ENCODE assay signal across 1 cellular context in genomic region chr5:177390363-177391300, GRCh38.
TF ChIP-seq lines count a peak whose summit lies in the region.

No MANE protein-coding gene starts in this region.

TF ChIP-seq in K562, 482 proteins besides CTCF, POLR2A, EP300 and RAD21 (continued from another document and continues in another):
- TF ChIP-seq MGA (IDR thresholded peaks at IDR 0.05) (peak; percentile 86), CEBPZ (IDR thresholded peaks at IDR 0.05; ENCODE audit: borderline replicate concordance, low read depth, low read length) (no peak), ZNF282 (CRISPR knock-in tag; IDR thresholded peaks at IDR 0.05) (no peak), ZNF695 (CRISPR knock-in tag; IDR thresholded peaks at IDR 0.05) (no peak), ZBTB17 (CRISPR knock-in tag; IDR thresholded peaks at IDR 0.05) (no peak; the same call in 1 of the 2 replicates), NCOA6 (IDR thresholded peaks at IDR 0.05) (no peak), RBM17 (IDR thresholded peaks at IDR 0.05; ENCODE audit: borderline replicate concordance, low read depth, low read length) (no peak), RNF2 (IDR thresholded peaks at IDR 0.05) (no peak), ZNF778 (CRISPR knock-in tag; IDR thresholded peaks at IDR 0.05) (no peak), NKRF (IDR thresholded peaks at IDR 0.05; ENCODE audit: borderline replicate concordance) (peak; percentile 30; the same call in 1 of the 2 replicates), CBFA2T2 (conservative IDR thresholded peaks at IDR 0.05) (peak; percentile 59), ZNF431 (CRISPR knock-in tag; IDR thresholded peaks at IDR 0.05) (no peak), CHCHD3 (CRISPR knock-in tag; IDR thresholded peaks at IDR 0.05) (no peak), NRF1 (conservative IDR thresholded peaks at IDR 0.05 in 1 of 2, IDR thresholded peaks at IDR 0.05 in 1 of 2) (peak; percentile 34 to 53; a peak in 3 of 4 replicates), CREM (IDR thresholded peaks at IDR 0.05; ENCODE audit: low read depth) (0 out of 2 replicates have a peak, but pooled peaks have one; percentile 5), PKNOX1 (IDR thresholded peaks at IDR 0.05) (peak; percentile 50), USF1 (CRISPR knock-in tag; IDR thresholded peaks at IDR 0.05) (peak; percentile 93), NFRKB (IDR thresholded peaks at IDR 0.05; ENCODE audit: low read depth) (no peak), CBFB (CRISPR knock-in tag; IDR thresholded peaks at IDR 0.05) (no peak), CBX3 (IDR thresholded peaks at IDR 0.05; ENCODE audit: borderline replicate concordance in 1 of 2, low read length in 2 of 2) (peak in 1 of 2 experiments; percentile 89; a peak in 2 of 3 replicates), ZNF146 (CRISPR knock-in tag; IDR thresholded peaks at IDR 0.05; ENCODE audit: unreplicated experiment) (no peak), ZNF76 (CRISPR knock-in tag; IDR thresholded peaks at IDR 0.05; ENCODE audit: borderline replicate concordance) (no peak), SMARCA5 (IDR thresholded peaks at IDR 0.05) (0 out of 2 replicates have a peak, but pooled peaks have one; percentile 43)
- TF ChIP-seq, protein P1, sequence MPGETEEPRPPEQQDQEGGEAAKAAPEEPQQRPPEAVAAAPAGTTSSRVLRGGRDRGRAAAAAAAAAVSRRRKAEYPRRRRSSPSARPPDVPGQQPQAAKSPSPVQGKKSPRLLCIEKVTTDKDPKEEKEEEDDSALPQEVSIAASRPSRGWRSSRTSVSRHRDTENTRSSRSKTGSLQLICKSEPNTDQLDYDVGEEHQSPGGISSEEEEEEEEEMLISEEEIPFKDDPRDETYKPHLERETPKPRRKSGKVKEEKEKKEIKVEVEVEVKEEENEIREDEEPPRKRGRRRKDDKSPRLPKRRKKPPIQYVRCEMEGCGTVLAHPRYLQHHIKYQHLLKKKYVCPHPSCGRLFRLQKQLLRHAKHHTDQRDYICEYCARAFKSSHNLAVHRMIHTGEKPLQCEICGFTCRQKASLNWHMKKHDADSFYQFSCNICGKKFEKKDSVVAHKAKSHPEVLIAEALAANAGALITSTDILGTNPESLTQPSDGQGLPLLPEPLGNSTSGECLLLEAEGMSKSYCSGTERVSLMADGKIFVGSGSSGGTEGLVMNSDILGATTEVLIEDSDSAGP (CRISPR knock-in tag; IDR thresholded peaks at IDR 0.05), result no peak
- TF ChIP-seq, protein P2, sequence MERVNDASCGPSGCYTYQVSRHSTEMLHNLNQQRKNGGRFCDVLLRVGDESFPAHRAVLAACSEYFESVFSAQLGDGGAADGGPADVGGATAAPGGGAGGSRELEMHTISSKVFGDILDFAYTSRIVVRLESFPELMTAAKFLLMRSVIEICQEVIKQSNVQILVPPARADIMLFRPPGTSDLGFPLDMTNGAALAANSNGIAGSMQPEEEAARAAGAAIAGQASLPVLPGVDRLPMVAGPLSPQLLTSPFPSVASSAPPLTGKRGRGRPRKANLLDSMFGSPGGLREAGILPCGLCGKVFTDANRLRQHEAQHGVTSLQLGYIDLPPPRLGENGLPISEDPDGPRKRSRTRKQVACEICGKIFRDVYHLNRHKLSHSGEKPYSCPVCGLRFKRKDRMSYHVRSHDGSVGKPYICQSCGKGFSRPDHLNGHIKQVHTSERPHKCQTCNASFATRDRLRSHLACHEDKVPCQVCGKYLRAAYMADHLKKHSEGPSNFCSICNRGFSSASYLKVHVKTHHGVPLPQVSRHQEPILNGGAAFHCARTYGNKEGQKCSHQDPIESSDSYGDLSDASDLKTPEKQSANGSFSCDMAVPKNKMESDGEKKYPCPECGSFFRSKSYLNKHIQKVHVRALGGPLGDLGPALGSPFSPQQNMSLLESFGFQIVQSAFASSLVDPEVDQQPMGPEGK (CRISPR knock-in tag; IDR thresholded peaks at IDR 0.05; ENCODE audit: borderline replicate concordance), result no peak
- TF ChIP-seq, protein P3, sequence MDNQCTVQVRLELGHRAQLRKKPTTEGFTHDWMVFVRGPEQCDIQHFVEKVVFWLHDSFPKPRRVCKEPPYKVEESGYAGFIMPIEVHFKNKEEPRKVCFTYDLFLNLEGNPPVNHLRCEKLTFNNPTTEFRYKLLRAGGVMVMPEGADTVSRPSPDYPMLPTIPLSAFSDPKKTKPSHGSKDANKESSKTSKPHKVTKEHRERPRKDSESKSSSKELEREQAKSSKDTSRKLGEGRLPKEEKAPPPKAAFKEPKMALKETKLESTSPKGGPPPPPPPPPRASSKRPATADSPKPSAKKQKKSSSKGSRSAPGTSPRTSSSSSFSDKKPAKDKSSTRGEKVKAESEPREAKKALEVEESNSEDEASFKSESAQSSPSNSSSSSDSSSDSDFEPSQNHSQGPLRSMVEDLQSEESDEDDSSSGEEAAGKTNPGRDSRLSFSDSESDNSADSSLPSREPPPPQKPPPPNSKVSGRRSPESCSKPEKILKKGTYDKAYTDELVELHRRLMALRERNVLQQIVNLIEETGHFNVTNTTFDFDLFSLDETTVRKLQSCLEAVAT (IDR thresholded peaks at IDR 0.05), result peak in 1 of 2 experiments; percentile 67; a peak in 1 of 4 replicates
- TF ChIP-seq, protein P4, sequence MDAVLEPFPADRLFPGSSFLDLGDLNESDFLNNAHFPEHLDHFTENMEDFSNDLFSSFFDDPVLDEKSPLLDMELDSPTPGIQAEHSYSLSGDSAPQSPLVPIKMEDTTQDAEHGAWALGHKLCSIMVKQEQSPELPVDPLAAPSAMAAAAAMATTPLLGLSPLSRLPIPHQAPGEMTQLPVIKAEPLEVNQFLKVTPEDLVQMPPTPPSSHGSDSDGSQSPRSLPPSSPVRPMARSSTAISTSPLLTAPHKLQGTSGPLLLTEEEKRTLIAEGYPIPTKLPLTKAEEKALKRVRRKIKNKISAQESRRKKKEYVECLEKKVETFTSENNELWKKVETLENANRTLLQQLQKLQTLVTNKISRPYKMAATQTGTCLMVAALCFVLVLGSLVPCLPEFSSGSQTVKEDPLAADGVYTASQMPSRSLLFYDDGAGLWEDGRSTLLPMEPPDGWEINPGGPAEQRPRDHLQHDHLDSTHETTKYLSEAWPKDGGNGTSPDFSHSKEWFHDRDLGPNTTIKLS (IDR thresholded peaks at IDR 0.05; ENCODE audit: borderline replicate concordance, low read depth), result peak; percentile 81
